ENCODE assay signal across 17 cellular contexts in genomic region chr2:11456251-11456650, GRCh38. TPM values are rescaled to one million over a fixed set of nuclear protein-coding genes. Genes with fewer than 3 reads are reported as not detected.
DNase-seq lines count a peak whose midpoint lies in the region; ATAC-seq and TF ChIP-seq lines count a peak whose summit lies in the region.
"Had no signal": no experiment of that assay in that cellular context is flagged by ENCODE, and none has a peak within 500 bp of the region (broad histone marks: within the 10 kb centered on the region; RNA-seq: fewer than 3 reads in every experiment).

No MANE protein-coding gene starts in this region.

- H3K36me3 ChIP-seq in CD4-positive, CD25-positive, alpha-beta regulatory T cell (ENCODE audit: control insufficient read depth, insufficient read depth, low read length): peaks cover 8% of the 10 kb centered on the region
- H3K36me3 ChIP-seq in DND-41 (ENCODE audit: insufficient read depth, low read length): peaks cover 68% of the 10 kb centered on the region
- peaks cover 21 to 50% (median 38%) of the 10 kb centered on the region in 4 donors for H3K36me3 ChIP-seq in esophagus muscularis mucosa

- TF ChIP-seq EP300 in esophagus muscularis mucosa (IDR thresholded peaks at IDR 0.05): no peak

- no peak for DNase-seq in CD4-positive, CD25-positive, alpha-beta regulatory T cell
- DNase-seq in DND-41: no peak
- DNase-seq in NOMO-1 treated with DMSO at 0.1 percent for 48 hours (lab: John Stamatoyannopoulos, UW; ENCODE audit: unreplicated experiment): peak; percentile 41
- DNase-seq in memory B cell (ENCODE audit: low spot score in 2 of 2): no peak
- DNase-seq in esophagus muscularis mucosa (ENCODE audit: extremely low spot score): no peak
- no peak for DNase-seq in natural killer cell
- DNase-seq: Caco-2, H7, MG63, NCI-H1436, NCI-H2081 treated with DMSO at 0.1 percent for 48 hours, NCI-H2227 treated with DMSO at 0.1 percent for 48 hours, NCI-H524 treated with DMSO at 0.1 percent for 48 hours, PC-9, SK-N-SH had no signal

- H3K4me2 ChIP-seq in DND-41 (ENCODE audit: insufficient read depth, low read length): 0 out of 2 replicates have a peak overlapping the region, but pooled peaks have one; percentile 2
- H3K4me2 ChIP-seq: KMS-11, PC-9, SK-N-SH had no signal

- peaks cover 19 to 40% (median 27%) of the 10 kb centered on the region in 4 donors for H3K4me1 Mint-ChIP-seq in CD4-positive, CD25-positive, alpha-beta regulatory T cell
- H3K4me1 Mint-ChIP-seq in memory B cell: peaks cover 19% of the 10 kb centered on the region
- H3K4me1 Mint-ChIP-seq in natural killer cell: peaks cover 23 to 36% of the 10 kb centered on the region in 2 donors

- no peak overlapping the region for H2AFZ ChIP-seq in DND-41 (ENCODE audit: low read depth, low read length)
- H2AFZ ChIP-seq: PC-9 had no signal

- TF ChIP-seq CTCF in DND-41 (IDR thresholded peaks at IDR 0.05; ENCODE audit: borderline replicate concordance, extremely low read depth, low read length, poor library complexity, severe bottlenecking) (no peak), esophagus muscularis mucosa (IDR thresholded peaks at IDR 0.05) (no peak), natural killer cell (IDR thresholded peaks at IDR 0.05) (no peak)

- H3K4me3 Mint-ChIP-seq in CD4-positive, CD25-positive, alpha-beta regulatory T cell: no peak overlapping the region
- no peak overlapping the region for H3K4me3 Mint-ChIP-seq in memory B cell
- no peak overlapping the region for H3K4me3 Mint-ChIP-seq in natural killer cell

- H3K27ac Mint-ChIP-seq in CD4-positive, CD25-positive, alpha-beta regulatory T cell: peak overlapping the region in 2 of 3 donors; percentile 60 to 65
- H3K27ac Mint-ChIP-seq in memory B cell (peak overlapping the region; percentile 6), natural killer cell (peak overlapping the region in 1 of 2 donors; percentile 30)

- H3K4me1 ChIP-seq in CD4-positive, CD25-positive, alpha-beta regulatory T cell (ENCODE audit: control insufficient read depth, insufficient read depth, low read length, poor library complexity, severe bottlenecking): no peaks in the 10 kb centered on the region
- peaks cover 19% of the 10 kb centered on the region for H3K4me1 ChIP-seq in DND-41 (ENCODE audit: insufficient read depth, low read length)
- peaks cover 18 to 58% (median 39%) of the 10 kb centered on the region in 4 donors for H3K4me1 ChIP-seq in esophagus muscularis mucosa
- H3K4me1 ChIP-seq: Caco-2 had no signal

- H4K20me1 ChIP-seq in DND-41 (ENCODE audit: insufficient read depth, low read length): peaks cover 60% of the 10 kb centered on the region; the same call in 1 of the 2 replicates

- H3K9me3 Mint-ChIP-seq in CD4-positive, CD25-positive, alpha-beta regulatory T cell: no peaks in the 10 kb centered on the region
- H3K9me3 Mint-ChIP-seq in memory B cell: no peaks in the 10 kb centered on the region
- H3K9me3 Mint-ChIP-seq in natural killer cell: no peaks in the 10 kb centered on the region

- TF ChIP-seq POLR2A in esophagus muscularis mucosa (IDR thresholded peaks at IDR 0.05; ENCODE audit: low read depth): no peak

- peaks cover 15% of the 10 kb centered on the region for H3K36me3 Mint-ChIP-seq in CD4-positive, CD25-positive, alpha-beta regulatory T cell
- H3K36me3 Mint-ChIP-seq in memory B cell (peaks cover 12% of the 10 kb centered on the region), natural killer cell (peaks cover 6% of the 10 kb centered on the region)

- H3K79me2 ChIP-seq in DND-41 (ENCODE audit: insufficient read depth, low read length): peaks cover 75% of the 10 kb centered on the region

- intact Hi-C loops in esophagus muscularis mucosa (cut with DNase I) (no loop called here), natural killer cell (cut with micrococcal nuclease) (no loop called here)

- no peaks in the 10 kb centered on the region for H3K27me3 ChIP-seq in CD4-positive, CD25-positive, alpha-beta regulatory T cell (ENCODE audit: control insufficient read depth, insufficient read depth, low read length)
- H3K27me3 ChIP-seq in DND-41 (ENCODE audit: insufficient read depth, low read length, poor library complexity): no peaks in the 10 kb centered on the region
- no peaks in the 10 kb centered on the region for H3K27me3 ChIP-seq in esophagus muscularis mucosa
- H3K27me3 ChIP-seq: MG63 had no signal

- no peak overlapping the region for H3K9ac ChIP-seq in DND-41 (ENCODE audit: low read depth, low read length)
- H3K9ac ChIP-seq: KMS-11, SK-N-SH had no signal

- WGBS in esophagus muscularis mucosa: 53% methylated on average over 3 of the region's 3 CpGs

- H3K27me3 Mint-ChIP-seq in CD4-positive, CD25-positive, alpha-beta regulatory T cell: no peaks in the 10 kb centered on the region
- H3K27me3 Mint-ChIP-seq in memory B cell (no peaks in the 10 kb centered on the region), natural killer cell (ENCODE audit: low read depth in 2 of 2) (no peaks in the 10 kb centered on the region)

- no peaks in the 10 kb centered on the region for H3K9me3 ChIP-seq in CD4-positive, CD25-positive, alpha-beta regulatory T cell (ENCODE audit: control insufficient read depth in 2 of 2, low read length in 2 of 2)
- H3K9me3 ChIP-seq in DND-41 (ENCODE audit: insufficient read depth, low read length, severe bottlenecking) (no peaks in the 10 kb centered on the region), esophagus muscularis mucosa (no peaks in the 10 kb centered on the region)
- H3K9me3 ChIP-seq: Caco-2, MG63, SK-N-SH had no signal

- H3K4me3 ChIP-seq in CD4-positive, CD25-positive, alpha-beta regulatory T cell (ENCODE audit: low read depth, low read length): no peak overlapping the region
- H3K4me3 ChIP-seq in DND-41 (ENCODE audit: low read depth in 1 of 2, low read length in 2 of 2) (no peak overlapping the region), esophagus muscularis mucosa (no peak overlapping the region)
- H3K4me3 ChIP-seq: MG63, PC-9 had no signal

- H3K27ac ChIP-seq in CD4-positive, CD25-positive, alpha-beta regulatory T cell (ENCODE audit: insufficient read depth, low read length, poor library complexity, severe bottlenecking): no peak overlapping the region
- H3K27ac ChIP-seq in DND-41 (ENCODE audit: low read length) (no peak overlapping the region), esophagus muscularis mucosa (replicated peaks in 1 of 4) (no peak overlapping the region)
- H3K27ac ChIP-seq: KMS-11, PC-9 had no signal

- ATAC-seq in CD4-positive, CD25-positive, alpha-beta regulatory T cell (ENCODE audit: low read depth in 2 of 2): no peak
- ATAC-seq in DND-41 (ENCODE audit: insufficient read depth, low read depth) (no peak), memory B cell (ENCODE audit: low read depth) (no peak), natural killer cell (no peak), GM19328 (IDR thresholded peaks at IDR 0.05; ENCODE audit: unreplicated experiment) (no peak)

RNA-seq across cellular contexts. Expression of gene E2F6, which starts 9.7 kb away (rescaled TPM):
- total RNA-seq in CD4-positive, CD25-positive, alpha-beta regulatory T cell: 6.7 TPM
- 1 to 10 TPM; 1.7 to 5.1 (median 3.6) TPM for polyA plus RNA-seq in CD4-positive, CD25-positive, alpha-beta regulatory T cell
- 10 to 100 TPM; 10.9 to 18.0 (median 17.0) TPM for total RNA-seq in esophagus muscularis mucosa
- total RNA-seq in natural killer cell: 1 to 10 TPM; 4.6 to 9.6 (median 8.3) TPM
